ENCODE assay signal across 15 cellular contexts in genomic region chr17:43995150-43995471, GRCh38. TPM values are rescaled to one million over a fixed set of nuclear protein-coding genes. Genes with fewer than 3 reads are reported as not detected.
A peak's percentile ranks its signal among the peaks of the same experiment; 100 is the strongest.
DNase-seq lines count a peak whose midpoint lies in the region; ATAC-seq, FAIRE-seq and TF ChIP-seq lines count a peak whose summit lies in the region.
"Had no signal": no experiment of that assay in that cellular context is flagged by ENCODE, and none has a peak within 500 bp of the region (broad histone marks: within the 10 kb centered on the region; RNA-seq: fewer than 3 reads in every experiment).

No MANE protein-coding gene starts in this region.

- POLR2A ChIA-PET in HepG2 (lab: Yijun Ruan, JAX): interaction anchor here (1.5 kb wide), 1 partner anchor 51 kb away, joined by 3 read pairs; no protein-coding TSS in a partner anchor
- POLR2A ChIA-PET in activated CD4-positive, alpha-beta memory T cell treated with anti-CD3 and anti-CD28 coated beads, Interleukin-2, amount 10 ng/mL, durations not matched to agents 7 days and 5 days (lab: Charles Lee): no interaction called here

- no peaks in the 10 kb centered on the region for H3K9me3 Mint-ChIP-seq in type B pancreatic cell
- no peaks in the 10 kb centered on the region for H3K9me3 Mint-ChIP-seq in activated CD4-positive, alpha-beta memory T cell treated with anti-CD3 and anti-CD28 coated beads, Interleukin-2, amount 10 ng/mL, durations not matched to agents 7 days and 5 days
- H3K9me3 Mint-ChIP-seq: immature natural killer cell had no signal

- TF ChIP-seq EP300 in HepG2 (IDR thresholded peaks at IDR 0.05; ENCODE audit: low read depth in 2 of 2, low read length in 2 of 2) (no peak), HepG2 (CRISPR knock-in tag; IDR thresholded peaks at IDR 0.05; ENCODE audit: borderline replicate concordance) (0 out of 2 replicates have a peak, but pooled peaks have one; percentile 27)

- CTCF ChIA-PET in HepG2 (lab: Yijun Ruan, JAX; ENCODE audit: low intra/inter-chr PET ratio, low total read pairs): interaction anchor here (1.2 to 4.6 kb wide), 2 partner anchors 52 to 85 kb away, joined by 4 to 128 read pairs; partner anchors contain the start of gene PPY
- CTCF ChIA-PET in activated CD4-positive, alpha-beta memory T cell treated with anti-CD3 and anti-CD28 coated beads, Interleukin-2, amount 10 ng/mL, durations not matched to agents 7 days and 5 days (lab: Charles Lee): interaction anchor here (0.7 to 4.3 kb wide), 7 partner anchors 9 to 675 kb away, joined by 3 to 30 read pairs (median 3); partner anchors contain the start of gene NAGS

- H3K9me3 ChIP-seq in HepG2 (ENCODE audit: low read length): no peaks in the 10 kb centered on the region
- no peaks in the 10 kb centered on the region for H3K9me3 ChIP-seq in right lobe of liver
- H3K9me3 ChIP-seq in iPS-15b (ENCODE audit: control insufficient read depth, insufficient read depth, low read length): no peaks in the 10 kb centered on the region
- H3K9me3 ChIP-seq: uterus had no signal

- no peaks in the 10 kb centered on the region for H4K20me1 ChIP-seq in HepG2 (ENCODE audit: insufficient read depth, low read length)

- WGBS in HepG2 (ENCODE audit: low lambda C conversion rate): 1% methylated on average over 12 of the region's 12 CpGs
- 15% methylated on average over 12 of the region's 12 CpGs for WGBS in right lobe of liver (ENCODE audit: insufficient coverage, low coverage, low lambda C conversion rate, missing lambda C conversion rate)

- H3K36me3 ChIP-seq in HepG2 (replicated peaks in 1 of 2; ENCODE audit: control insufficient read depth in 1 of 2, insufficient read depth in 2 of 2, low read length in 2 of 2) (no peaks in the 10 kb centered on the region), right lobe of liver (no peaks in the 10 kb centered on the region), iPS-15b (ENCODE audit: control insufficient read depth, insufficient read depth, low read length) (no peaks in the 10 kb centered on the region)
- H3K36me3 ChIP-seq: uterus had no signal

- H3K36me3 Mint-ChIP-seq in type B pancreatic cell: no peaks in the 10 kb centered on the region
- H3K36me3 Mint-ChIP-seq in activated CD4-positive, alpha-beta memory T cell treated with anti-CD3 and anti-CD28 coated beads, Interleukin-2, amount 10 ng/mL, durations not matched to agents 7 days and 5 days (ENCODE audit: low read depth): no peaks in the 10 kb centered on the region
- H3K36me3 Mint-ChIP-seq: immature natural killer cell had no signal

- FAIRE-seq in HepG2 (lab: Jason Lieb, UNC): no peak
- FAIRE-seq: bronchial epithelial cell, G401.6 had no signal

- H3K4me2 ChIP-seq in HepG2 (ENCODE audit: low read depth, low read length): peak overlapping the region; percentile 63

- no peak for ATAC-seq in HepG2
- ATAC-seq in right lobe of liver: no peak
- no peak for ATAC-seq in HG03378 (IDR thresholded peaks at IDR 0.05; ENCODE audit: unreplicated experiment)

- H3K4me3 ChIP-seq in HepG2 (replicated peaks in 1 of 3; ENCODE audit: insufficient read depth in 1 of 3, low read depth in 2 of 3, low read length in 3 of 3) (peak overlapping the region in 1 of 3 experiments; percentile 60; a peak in 2 of 6 replicates), right lobe of liver (peak overlapping the region in 1 of 3 donors; percentile 25), WI38 (ENCODE audit: low read depth, low read length) (peak overlapping the region; percentile 44; the same call in 1 of the 2 replicates), iPS-15b (ENCODE audit: low read depth, low read length) (peak overlapping the region; percentile 59)

- TF ChIP-seq POLR2A in HepG2 (IDR thresholded peaks at IDR 0.05; ENCODE audit: insufficient read depth in 1 of 2, low read depth in 2 of 2, low read length in 2 of 2): no peak
- TF ChIP-seq POLR2A in right lobe of liver (IDR thresholded peaks at IDR 0.05): no peak

- TF ChIP-seq CTCF in HepG2 (CRISPR knock-in tag; IDR thresholded peaks at IDR 0.05) (no peak), right lobe of liver (IDR thresholded peaks at IDR 0.05) (no peak), WI38 (IDR thresholded peaks at IDR 0.05; ENCODE audit: low read depth, low read length) (no peak), type B pancreatic cell (conservative IDR thresholded peaks at IDR 0.05) (peak; percentile 18)

- no peaks in the 10 kb centered on the region for H3K79me2 ChIP-seq in HepG2 (ENCODE audit: insufficient read depth, low read length)

- H3K4me1 ChIP-seq in HepG2 (ENCODE audit: insufficient read depth, low read length): peaks cover 32% of the 10 kb centered on the region
- H3K4me1 ChIP-seq in right lobe of liver: peaks cover 0 to 15% (median 0%) of the 10 kb centered on the region in 4 donors
- H3K4me1 ChIP-seq in iPS-15b (ENCODE audit: control insufficient read depth, insufficient read depth, low read length): no peaks in the 10 kb centered on the region

- no TSS peak for BruUV-seq in HepG2 (replicated peaks; lab: Mats Ljungman, UMichigan)

- no peaks in the 10 kb centered on the region for H3K4me1 Mint-ChIP-seq in type B pancreatic cell (ENCODE audit: unreplicated experiment)
- no peaks in the 10 kb centered on the region for H3K4me1 Mint-ChIP-seq in activated CD4-positive, alpha-beta memory T cell treated with anti-CD3 and anti-CD28 coated beads, Interleukin-2, amount 10 ng/mL, durations not matched to agents 7 days and 5 days
- H3K4me1 Mint-ChIP-seq: immature natural killer cell had no signal

- H3K9ac ChIP-seq in HepG2 (ENCODE audit: insufficient read depth, low read depth, low read length) (no peak overlapping the region), iPS-15b (ENCODE audit: low read depth, low read length) (no peak overlapping the region)

- H3K27me3 Mint-ChIP-seq in type B pancreatic cell: peaks cover 30% of the 10 kb centered on the region
- H3K27me3 Mint-ChIP-seq in activated CD4-positive, alpha-beta memory T cell treated with anti-CD3 and anti-CD28 coated beads, Interleukin-2, amount 10 ng/mL, durations not matched to agents 7 days and 5 days: peaks cover 15% of the 10 kb centered on the region

- no peak overlapping the region for H2AFZ ChIP-seq in HepG2 (ENCODE audit: low read length)

- intact Hi-C loops in HepG2 (cut with micrococcal nuclease; ENCODE audit: unreplicated experiment): loop anchor here (1.0 kb wide), 1 partner anchor 51 kb away; no protein-coding TSS in a partner anchor
- intact Hi-C loops in right lobe of liver (cut with DNase I): loop anchor here (5.0 to 10.0 kb wide), 2 partner anchors 37 to 90 kb away; partner anchors contain the start of gene MPP2 (in 1 of the 2)

- H3K27me3 ChIP-seq in HepG2 (ENCODE audit: control insufficient read depth in 1 of 2, insufficient read depth in 2 of 2, low read length in 2 of 2) (peaks cover 3 to 40% of the 10 kb centered on the region in 2 experiments; a peak in 4 of 5 replicates), right lobe of liver (no peaks in the 10 kb centered on the region), iPS-15b (ENCODE audit: control insufficient read depth, insufficient read depth, low read length) (peaks cover 4% of the 10 kb centered on the region)

- H3K27ac ChIP-seq in HepG2 (ENCODE audit: extremely low read length, insufficient read depth, low read length): no peak overlapping the region
- no peak overlapping the region for H3K27ac ChIP-seq in right lobe of liver
- H3K27ac ChIP-seq: uterus had no signal

- no peak overlapping the region for H3K27ac Mint-ChIP-seq in type B pancreatic cell
- H3K27ac Mint-ChIP-seq in activated CD4-positive, alpha-beta memory T cell treated with anti-CD3 and anti-CD28 coated beads, Interleukin-2, amount 10 ng/mL, durations not matched to agents 7 days and 5 days: no peak overlapping the region
- H3K27ac Mint-ChIP-seq: immature natural killer cell had no signal

- no peak for TF ChIP-seq RAD21 in HepG2 (CRISPR knock-in tag; IDR thresholded peaks at IDR 0.05)

- in situ Hi-C loops in HepG2 (cut with HindIII; ENCODE audit: extremely low pct_ligation_motif_present, low pct_unique_long_range_greater_than_20kb): no loop called here

- DNase-seq in HepG2 (ENCODE audit: low spot score): no peak
- no peak for DNase-seq in right lobe of liver
- DNase-seq in type B pancreatic cell (ENCODE audit: extremely low spot score, unreplicated experiment): no peak
- DNase-seq in activated CD4-positive, alpha-beta memory T cell treated with anti-CD3 and anti-CD28 coated beads, Interleukin-2, amount 10 ng/mL, durations not matched to agents 7 days and 5 days: no peak
- DNase-seq in 8988T: no peak

- peak overlapping the region; percentile 47 for H3K4me3 Mint-ChIP-seq in type B pancreatic cell
- H3K4me3 Mint-ChIP-seq in activated CD4-positive, alpha-beta memory T cell treated with anti-CD3 and anti-CD28 coated beads, Interleukin-2, amount 10 ng/mL, durations not matched to agents 7 days and 5 days: no peak overlapping the region
- H3K4me3 Mint-ChIP-seq: immature natural killer cell had no signal

RNA-seq across cellular contexts. Expression of gene NAGS, which starts 9.3 kb away (rescaled TPM):
- 3.0 and 4.3 TPM in 2 replicates for total RNA-seq in HepG2 (2016; rRNA removed; fragmentation: Illumina TruSeq; extraction: Trizol)
- 1.2 TPM in 2 replicates for total RNA-seq in HepG2 (2016; cell fraction: cytosol; rRNA removed; fragmentation: Illumina TruSeq; extraction: Trizol; ENCODE audit: low read depth)
- 2.8 and 4.3 TPM in 2 replicates for total RNA-seq in HepG2 (2016; cell fraction: insoluble cytoplasmic fraction; rRNA removed; fragmentation: Illumina TruSeq; extraction: Trizol)
- 2.2 and 2.3 TPM in 2 replicates for total RNA-seq in HepG2 (2016; cell fraction: membrane; rRNA removed; fragmentation: Illumina TruSeq; extraction: Trizol)
- total RNA-seq in HepG2 (2016; cell fraction: nucleus; rRNA removed; fragmentation: Illumina TruSeq; extraction: Trizol): 2.6 and 2.8 TPM in 2 replicates
- 5.1 and 10.3 TPM in 2 replicates for polyA plus RNA-seq in HepG2 (2011; rRNA removed)
- polyA plus RNA-seq in HepG2 (2011; cell fraction: cytosol; rRNA removed): 5.9 and 6.6 TPM in 2 replicates
- 13.6 and 19.6 TPM in 2 replicates for polyA plus RNA-seq in HepG2 (2011; cell fraction: nucleus; rRNA removed)
- 2.8 and 7.9 TPM in 2 replicates for polyA plus RNA-seq in HepG2 (2012)
- polyA plus RNA-seq in HepG2 (2016; cell fraction: cytosol; fragmentation: Illumina TruSeq; extraction: Trizol; ENCODE audit: low read depth): 0.93 and 1.1 TPM in 2 replicates
- 2.4 and 3.6 TPM in 2 replicates for polyA plus RNA-seq in HepG2 (2016; cell fraction: insoluble cytoplasmic fraction; fragmentation: Illumina TruSeq; extraction: Trizol; ENCODE audit: low read depth)
- polyA plus RNA-seq in HepG2 (2016; cell fraction: membrane; fragmentation: Illumina TruSeq; extraction: Trizol; ENCODE audit: low read depth): 1.6 and 1.8 TPM in 2 replicates
- polyA plus RNA-seq in HepG2 (2016; cell fraction: nucleus; fragmentation: Illumina TruSeq; extraction: Trizol; ENCODE audit: insufficient read depth, low read depth): 5.8 and 5.9 TPM in 2 replicates
- 0.82 and 14.6 TPM in 2 replicates for polyA minus RNA-seq in HepG2 (2011; rRNA and poly(A)+ RNA removed; ENCODE audit: low replicate concordance)
- polyA minus RNA-seq in HepG2 (2011; cell fraction: cytosol; rRNA and poly(A)+ RNA removed): 4.7 and 6.5 TPM in 2 replicates
- polyA minus RNA-seq in HepG2 (2011; cell fraction: nucleus; rRNA and poly(A)+ RNA removed): 4.0 and 9.2 TPM in 2 replicates
- 10 to 100 TPM; 12.1 to 56.2 (median 45.6) TPM for total RNA-seq in right lobe of liver
- 1.9 and 2.1 TPM in 2 replicates for total RNA-seq in type B pancreatic cell (ENCODE audit: low replicate concordance)
- 1 to 10 TPM; 1.5 TPM for total RNA-seq in activated CD4-positive, alpha-beta memory T cell treated with anti-CD3 and anti-CD28 coated beads, Interleukin-2, amount 10 ng/mL, durations not matched to agents 7 days and 5 days

RNA-seq across cellular contexts. Expression of gene TMEM101, which starts 19.7 kb away (rescaled TPM):
- total RNA-seq in HepG2 (2016; rRNA removed; fragmentation: Illumina TruSeq; extraction: Trizol) (50.0 and 72.0 TPM in 2 replicates), right lobe of liver (10 to 100 TPM in 4 of 6 experiments, 1 to 10 TPM in 2; 6.7 to 23.6 (median 10.9) TPM), type B pancreatic cell (ENCODE audit: low replicate concordance) (33.8 and 34.4 TPM in 2 replicates)
- total RNA-seq in HepG2 (2016; cell fraction: cytosol; rRNA removed; fragmentation: Illumina TruSeq; extraction: Trizol; ENCODE audit: low read depth): 24.7 and 30.5 TPM in 2 replicates
- total RNA-seq in HepG2 (2016; cell fraction: insoluble cytoplasmic fraction; rRNA removed; fragmentation: Illumina TruSeq; extraction: Trizol): 50.9 and 73.7 TPM in 2 replicates
- total RNA-seq in HepG2 (2016; cell fraction: membrane; rRNA removed; fragmentation: Illumina TruSeq; extraction: Trizol): 58.1 and 63.3 TPM in 2 replicates
- 55.2 and 61.0 TPM in 2 replicates for total RNA-seq in HepG2 (2016; cell fraction: nucleus; rRNA removed; fragmentation: Illumina TruSeq; extraction: Trizol)
- 100 and 107 TPM in 2 replicates for polyA plus RNA-seq in HepG2 (2011; rRNA removed)
- 128 and 161 TPM in 2 replicates for polyA plus RNA-seq in HepG2 (2011; cell fraction: cytosol; rRNA removed)
- polyA plus RNA-seq in HepG2 (2011; cell fraction: nucleus; rRNA removed): 53.5 and 60.7 TPM in 2 replicates
- polyA plus RNA-seq in HepG2 (2012): 65.5 and 74.9 TPM in 2 replicates
- 19.8 and 21.2 TPM in 2 replicates for polyA plus RNA-seq in HepG2 (2016; cell fraction: cytosol; fragmentation: Illumina TruSeq; extraction: Trizol; ENCODE audit: low read depth)
- polyA plus RNA-seq in HepG2 (2016; cell fraction: insoluble cytoplasmic fraction; fragmentation: Illumina TruSeq; extraction: Trizol; ENCODE audit: low read depth): 35.3 and 36.8 TPM in 2 replicates
- 39.0 and 44.1 TPM in 2 replicates for polyA plus RNA-seq in HepG2 (2016; cell fraction: membrane; fragmentation: Illumina TruSeq; extraction: Trizol; ENCODE audit: low read depth)
- 68.4 and 69.1 TPM in 2 replicates for polyA plus RNA-seq in HepG2 (2016; cell fraction: nucleus; fragmentation: Illumina TruSeq; extraction: Trizol; ENCODE audit: insufficient read depth, low read depth)
- polyA minus RNA-seq in HepG2 (2011; rRNA and poly(A)+ RNA removed; ENCODE audit: low replicate concordance): 52.0 and 233 TPM in 2 replicates
- polyA minus RNA-seq in HepG2 (2011; cell fraction: cytosol; rRNA and poly(A)+ RNA removed): 45.2 and 52.9 TPM in 2 replicates
- 37.7 and 38.3 TPM in 2 replicates for polyA minus RNA-seq in HepG2 (2011; cell fraction: nucleus; rRNA and poly(A)+ RNA removed)
- 10 to 100 TPM; 32.2 to 35.5 TPM for total RNA-seq in activated CD4-positive, alpha-beta memory T cell treated with anti-CD3 and anti-CD28 coated beads, Interleukin-2, amount 10 ng/mL, durations not matched to agents 7 days and 5 days

RNA-seq across cellular contexts. Expression of gene PYY, which starts 41.4 kb away (rescaled TPM):
- total RNA-seq in HepG2 (2016; rRNA removed; fragmentation: Illumina TruSeq; extraction: Trizol) (not detected in 2 replicates), right lobe of liver (not detected), type B pancreatic cell (ENCODE audit: low replicate concordance) (2.3 and 3.5 TPM in 2 replicates)
- total RNA-seq in HepG2 (2016; cell fraction: cytosol; rRNA removed; fragmentation: Illumina TruSeq; extraction: Trizol; ENCODE audit: low read depth): not detected in 2 replicates
- total RNA-seq in HepG2 (2016; cell fraction: insoluble cytoplasmic fraction; rRNA removed; fragmentation: Illumina TruSeq; extraction: Trizol): not detected in 2 replicates
- total RNA-seq in HepG2 (2016; cell fraction: membrane; rRNA removed; fragmentation: Illumina TruSeq; extraction: Trizol): not detected in 2 replicates
- not detected in 2 replicates for total RNA-seq in HepG2 (2016; cell fraction: nucleus; rRNA removed; fragmentation: Illumina TruSeq; extraction: Trizol)
- polyA plus RNA-seq in HepG2 (2011; rRNA removed): 0.24 and 0.25 TPM in 2 replicates
- polyA plus RNA-seq in HepG2 (2011; cell fraction: cytosol; rRNA removed): 0.21 and 0.30 TPM in 2 replicates
- 1.1 and 1.2 TPM in 2 replicates for polyA plus RNA-seq in HepG2 (2011; cell fraction: nucleus; rRNA removed)
- polyA plus RNA-seq in HepG2 (2012): 0.32 TPM in 1 of 2 replicates, not detected in the other
- polyA plus RNA-seq in HepG2 (2016; cell fraction: cytosol; fragmentation: Illumina TruSeq; extraction: Trizol; ENCODE audit: low read depth): not detected in 2 replicates
- not detected in 2 replicates for polyA plus RNA-seq in HepG2 (2016; cell fraction: insoluble cytoplasmic fraction; fragmentation: Illumina TruSeq; extraction: Trizol; ENCODE audit: low read depth)
- not detected in 2 replicates for polyA plus RNA-seq in HepG2 (2016; cell fraction: membrane; fragmentation: Illumina TruSeq; extraction: Trizol; ENCODE audit: low read depth)
- not detected in 2 replicates for polyA plus RNA-seq in HepG2 (2016; cell fraction: nucleus; fragmentation: Illumina TruSeq; extraction: Trizol; ENCODE audit: insufficient read depth, low read depth)
- polyA minus RNA-seq in HepG2 (2011; rRNA and poly(A)+ RNA removed; ENCODE audit: low replicate concordance): not detected in 2 replicates
- not detected in 2 replicates for polyA minus RNA-seq in HepG2 (2011; cell fraction: cytosol; rRNA and poly(A)+ RNA removed)
- not detected in 2 replicates for polyA minus RNA-seq in HepG2 (2011; cell fraction: nucleus; rRNA and poly(A)+ RNA removed)
- total RNA-seq in activated CD4-positive, alpha-beta memory T cell treated with anti-CD3 and anti-CD28 coated beads, Interleukin-2, amount 10 ng/mL, durations not matched to agents 7 days and 5 days: not detected
- total RNA-seq: esophagus mucosa, RPMI7951, skeletal muscle tissue, uterus had no signal
- polyA plus RNA-seq: immature natural killer cell had no signal

RNA-seq across cellular contexts. Expression of gene PPY, which starts 52.8 kb away (rescaled TPM):
- total RNA-seq in HepG2 (2016; rRNA removed; fragmentation: Illumina TruSeq; extraction: Trizol): not detected in 2 replicates
- not detected in 2 replicates for total RNA-seq in HepG2 (2016; cell fraction: cytosol; rRNA removed; fragmentation: Illumina TruSeq; extraction: Trizol; ENCODE audit: low read depth)
- total RNA-seq in HepG2 (2016; cell fraction: insoluble cytoplasmic fraction; rRNA removed; fragmentation: Illumina TruSeq; extraction: Trizol): not detected in 2 replicates
- total RNA-seq in HepG2 (2016; cell fraction: membrane; rRNA removed; fragmentation: Illumina TruSeq; extraction: Trizol): not detected in 2 replicates
- total RNA-seq in HepG2 (2016; cell fraction: nucleus; rRNA removed; fragmentation: Illumina TruSeq; extraction: Trizol): not detected in 2 replicates
- not detected in 2 replicates for polyA plus RNA-seq in HepG2 (2011; rRNA removed)
- 0.21 TPM in 1 of 2 replicates, not detected in the other for polyA plus RNA-seq in HepG2 (2011; cell fraction: cytosol; rRNA removed)
- polyA plus RNA-seq in HepG2 (2011; cell fraction: nucleus; rRNA removed): not detected in 2 replicates
- polyA plus RNA-seq in HepG2 (2012): not detected in 2 replicates
- not detected in 2 replicates for polyA plus RNA-seq in HepG2 (2016; cell fraction: cytosol; fragmentation: Illumina TruSeq; extraction: Trizol; ENCODE audit: low read depth)
- not detected in 2 replicates for polyA plus RNA-seq in HepG2 (2016; cell fraction: insoluble cytoplasmic fraction; fragmentation: Illumina TruSeq; extraction: Trizol; ENCODE audit: low read depth)
- not detected in 2 replicates for polyA plus RNA-seq in HepG2 (2016; cell fraction: membrane; fragmentation: Illumina TruSeq; extraction: Trizol; ENCODE audit: low read depth)
- not detected in 2 replicates for polyA plus RNA-seq in HepG2 (2016; cell fraction: nucleus; fragmentation: Illumina TruSeq; extraction: Trizol; ENCODE audit: insufficient read depth, low read depth)
- polyA minus RNA-seq in HepG2 (2011; rRNA and poly(A)+ RNA removed; ENCODE audit: low replicate concordance): not detected in 2 replicates
- polyA minus RNA-seq in HepG2 (2011; cell fraction: cytosol; rRNA and poly(A)+ RNA removed): not detected in 2 replicates
- polyA minus RNA-seq in HepG2 (2011; cell fraction: nucleus; rRNA and poly(A)+ RNA removed): not detected in 2 replicates
- total RNA-seq in right lobe of liver: not detected
- 29.8 and 65.9 TPM in 2 replicates for total RNA-seq in type B pancreatic cell (ENCODE audit: low replicate concordance)
- not detected for total RNA-seq in activated CD4-positive, alpha-beta memory T cell treated with anti-CD3 and anti-CD28 coated beads, Interleukin-2, amount 10 ng/mL, durations not matched to agents 7 days and 5 days
- total RNA-seq: bronchial epithelial cell, esophagus mucosa, RPMI7951, skeletal muscle tissue, uterus had no signal
- polyA plus RNA-seq: immature natural killer cell had no signal
